ENCODE assay signal across 12 cellular contexts in the genomic region with DNA sequence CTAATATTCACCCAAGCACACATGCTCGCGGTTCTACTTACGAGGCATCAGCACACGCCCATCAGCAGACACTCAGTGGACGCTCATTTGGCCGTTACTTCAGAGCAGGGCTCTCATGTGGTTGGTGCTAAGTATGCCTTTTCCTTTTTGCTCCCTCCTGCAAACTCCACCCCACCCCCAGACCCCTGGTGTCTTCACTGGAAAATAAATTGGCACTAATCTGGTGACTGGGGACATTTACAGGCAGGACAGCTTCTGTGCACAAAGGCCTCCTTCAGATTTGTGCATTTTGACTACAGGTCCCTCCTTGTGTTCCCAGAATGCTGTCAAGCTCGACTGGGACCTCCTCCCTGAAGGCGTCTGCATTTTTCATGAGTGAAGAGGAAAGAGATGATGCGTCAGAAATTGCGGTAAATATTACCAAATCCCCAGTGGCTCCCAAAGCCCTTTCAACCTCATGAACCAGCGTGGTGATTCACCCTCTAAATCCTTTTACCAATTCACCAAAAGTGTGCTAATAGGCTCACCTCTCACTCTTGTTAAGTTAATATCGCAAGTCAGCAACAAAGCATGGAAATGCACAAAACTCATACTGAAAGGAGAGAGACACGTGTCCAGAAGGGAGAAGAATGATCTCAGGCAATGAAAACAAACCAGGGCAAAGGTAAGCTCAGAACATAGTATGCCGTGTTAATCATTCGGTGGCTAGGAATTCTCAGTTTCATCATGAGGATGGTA.
DNase-seq lines count a peak whose midpoint lies in the region; TF ChIP-seq lines count a peak whose summit lies in the region.
"Had no signal": no experiment of that assay in that cellular context is flagged by ENCODE, and none has a peak within 500 bp of the region (broad histone marks: within the 10 kb centered on the region; RNA-seq: fewer than 3 reads in every experiment).

No MANE protein-coding gene starts in this region.

- no peaks in the 10 kb centered on the region for H3K4me1 Mint-ChIP-seq in activated T-helper 1 cell treated with anti-CD3 and anti-CD28 coated beads, Interleukin-12 subunit alpha, Interleukin-12 subunit beta, Interleukin-2, Interleukin-4 antibody, amounts not matched to agents 30 ng/mL and 10 ng/mL and 1 ng/mL, durations not matched to agents 14 hours and 24 hours and 36 hours (ENCODE audit: low read depth)
- H3K4me1 Mint-ChIP-seq: activated B cell treated with CpG ODN at 0.5 μM for 24 hours had no signal

- H3K27me3 Mint-ChIP-seq in activated T-helper 1 cell treated with anti-CD3 and anti-CD28 coated beads, Interleukin-12 subunit alpha, Interleukin-12 subunit beta, Interleukin-2, Interleukin-4 antibody, amounts not matched to agents 30 ng/mL and 10 ng/mL and 1 ng/mL, durations not matched to agents 14 hours and 24 hours and 36 hours (ENCODE audit: insufficient read depth) = peaks cover 8% of the 10 kb centered on the region

- POLR2A ChIA-PET in RWPE1 (lab: Yijun Ruan, JAX; ENCODE audit: low non-redundant PET) = no interaction called here

- intact Hi-C loops in activated T-helper 1 cell treated with anti-CD3 and anti-CD28 coated beads, Interleukin-12 subunit alpha, Interleukin-12 subunit beta, Interleukin-2, Interleukin-4 antibody, amounts not matched to agents 30 ng/mL and 10 ng/mL and 1 ng/mL, durations not matched to agents 14 hours and 24 hours and 36 hours (cut with micrococcal nuclease) = no loop called here
- intact Hi-C loops in posterior vena cava (cut with DNase I) = no loop called here

- H3K36me3 Mint-ChIP-seq in activated T-helper 1 cell treated with anti-CD3 and anti-CD28 coated beads, Interleukin-12 subunit alpha, Interleukin-12 subunit beta, Interleukin-2, Interleukin-4 antibody, amounts not matched to agents 30 ng/mL and 10 ng/mL and 1 ng/mL, durations not matched to agents 14 hours and 24 hours and 36 hours (ENCODE audit: low read depth) = no peaks in the 10 kb centered on the region

- H3K27ac Mint-ChIP-seq in activated T-helper 1 cell treated with anti-CD3 and anti-CD28 coated beads, Interleukin-12 subunit alpha, Interleukin-12 subunit beta, Interleukin-2, Interleukin-4 antibody, amounts not matched to agents 30 ng/mL and 10 ng/mL and 1 ng/mL, durations not matched to agents 14 hours and 24 hours and 36 hours = no peak overlapping the region
- H3K27ac Mint-ChIP-seq: activated B cell treated with CpG ODN at 0.5 μM for 24 hours had no signal

- H3K9me3 Mint-ChIP-seq in activated T-helper 1 cell treated with anti-CD3 and anti-CD28 coated beads, Interleukin-12 subunit alpha, Interleukin-12 subunit beta, Interleukin-2, Interleukin-4 antibody, amounts not matched to agents 30 ng/mL and 10 ng/mL and 1 ng/mL, durations not matched to agents 14 hours and 24 hours and 36 hours = no peaks in the 10 kb centered on the region
- H3K9me3 Mint-ChIP-seq: activated B cell treated with CpG ODN at 0.5 μM for 24 hours had no signal

- TF ChIP-seq CTCF in RWPE1 (conservative IDR thresholded peaks at IDR 0.05; ENCODE audit: low read depth) (no peak), fibroblast of pulmonary artery (IDR thresholded peaks at IDR 0.05; ENCODE audit: low read length, missing control alignments) (no peak), GM10266 (IDR thresholded peaks at IDR 0.05; ENCODE audit: control insufficient read depth, insufficient read depth, low read depth, missing control alignments) (no peak)

- CTCF ChIA-PET in RWPE1 (lab: Yijun Ruan, JAX) = no interaction called here

- no peak overlapping the region for H3K27ac ChIP-seq in RWPE1

- DNase-seq in GOT3 (lab: John Stamatoyannopoulos, UW) (peak; percentile 18), RWPE1 (ENCODE audit: low spot score) (peak; percentile 44), fibroblast of pulmonary artery (ENCODE audit: low read depth) (peak; percentile 3), stromal cell of bone marrow (ENCODE audit: low read depth) (peak; percentile 80), GM10266 (ENCODE audit: extremely low spot score) (no peak), posterior vena cava (ENCODE audit: low spot score) (no peak)
- no peak for DNase-seq in activated T-helper 1 cell treated with anti-CD3 and anti-CD28 coated beads, Interleukin-12 subunit alpha, Interleukin-12 subunit beta, Interleukin-2, Interleukin-4 antibody, amounts not matched to agents 30 ng/mL and 10 ng/mL and 1 ng/mL, durations not matched to agents 14 hours and 24 hours and 36 hours (ENCODE audit: low spot score)
- DNase-seq: activated B cell treated with CpG ODN at 0.5 μM for 24 hours, activated T-cell treated with anti-CD3 and anti-CD28 coated beads for 4 hours, anterior cingulate cortex, right cardiac atrium, SHP77 had no signal

- H3K4me3 Mint-ChIP-seq in activated T-helper 1 cell treated with anti-CD3 and anti-CD28 coated beads, Interleukin-12 subunit alpha, Interleukin-12 subunit beta, Interleukin-2, Interleukin-4 antibody, amounts not matched to agents 30 ng/mL and 10 ng/mL and 1 ng/mL, durations not matched to agents 14 hours and 24 hours and 36 hours = no peak overlapping the region
- H3K4me3 Mint-ChIP-seq: activated B cell treated with CpG ODN at 0.5 μM for 24 hours had no signal

- no peak overlapping the region for H3K4me3 ChIP-seq in fibroblast of pulmonary artery (replicated peaks; ENCODE audit: low read depth, low read length)

Comparison
In these comparisons a context has a peak if more than half of its experiments do, and no peak if none do; other contexts are left out.
1. DNase-seq: peak in GOT3 (single experiment), RWPE1 (single experiment), fibroblast of pulmonary artery (single experiment) and stromal cell of bone marrow (single experiment); none in activated T-helper 1 cell treated with anti-CD3 and anti-CD28 coated beads, Interleukin-12 subunit alpha, Interleukin-12 subunit beta, Interleukin-2, Interleukin-4 antibody, amounts not matched to agents 30 ng/mL and 10 ng/mL and 1 ng/mL, durations not matched to agents 14 hours and 24 hours and 36 hours (single experiment), GM10266 (single experiment) and posterior vena cava (single experiment).